8 cellular contexts compared by ENCODE assay signal in the genomic region with DNA sequence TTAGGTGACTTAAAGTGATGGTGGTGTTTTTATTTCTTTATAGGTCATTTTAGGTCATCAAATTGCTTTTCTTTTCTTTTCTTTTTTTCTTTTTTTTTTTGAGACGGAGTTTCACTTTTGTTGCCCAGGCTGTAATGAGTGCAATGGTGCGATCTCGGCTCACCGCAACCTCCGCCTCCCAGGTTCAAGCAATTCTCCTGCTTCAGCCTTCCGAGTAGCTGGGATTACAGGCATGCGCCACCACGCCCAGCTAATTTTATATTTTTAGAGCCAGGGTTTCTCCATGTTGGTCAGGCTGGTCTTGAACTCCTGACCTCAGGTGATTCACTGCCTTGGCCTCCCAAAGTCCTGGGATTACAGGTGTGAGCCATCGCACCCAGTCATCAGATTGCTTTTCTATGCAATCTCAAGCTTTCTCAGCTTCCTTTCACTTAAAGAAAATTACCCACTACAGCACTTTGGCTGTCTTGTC. TPM values are rescaled to one million over a fixed set of nuclear protein-coding genes. Genes with fewer than 3 reads are reported as not detected.
DNase-seq lines count a peak whose midpoint lies in the region; ATAC-seq and TF ChIP-seq lines count a peak whose summit lies in the region.
"Not testable (repeated sequence)": the region's sequence is repeated elsewhere in the genome, so short reads cannot be mapped to it uniquely, and the experiment has no call there.

No MANE protein-coding gene starts in this region.

- not testable (repeated sequence) for ATAC-seq in PC-3
- peak; percentile 52 for ATAC-seq in activated CD4-positive, alpha-beta T cell treated with anti-CD3 and anti-CD28 coated beads for 36 hours
- ATAC-seq in effector memory CD8-positive, alpha-beta T cell (replicated peaks) = peak; percentile 57

- CTCF ChIA-PET in PC-3 (lab: Charles Lee) = not testable (repeated sequence)
- CTCF ChIA-PET in activated CD4-positive, alpha-beta T cell treated with anti-CD3 and anti-CD28 coated beads for 36 hours (lab: Charles Lee) = interaction anchor here (1.2 to 4.1 kb wide), 2 partner anchors 11 to 21 kb away, joined by 3 to 14 read pairs; no protein-coding TSS in a partner anchor

- H3K79me2 ChIP-seq in PC-3 (ENCODE audit: low read length) = peaks cover 100% of the 10 kb centered on the region

- H3K4me2 ChIP-seq in PC-3 (ENCODE audit: low read length) = not testable (repeated sequence)

- not testable (repeated sequence) for H3K4me3 ChIP-seq in PC-3 (ENCODE audit: low read length)

- DNase-seq in A172 (ENCODE audit: low spot score) (peak; percentile 53), ELR (ENCODE audit: low read depth) (peak; percentile 79), PC-3 (peak; percentile 31), kidney tubule cell (ENCODE audit: low spot score) (peak; percentile 77)
- peak; percentile 49 for DNase-seq in activated CD4-positive, alpha-beta T cell treated with anti-CD3 and anti-CD28 coated beads for 36 hours
- DNase-seq in effector memory CD8-positive, alpha-beta T cell; osteocyte (ENCODE audit: extremely low spot score, unreplicated experiment): not testable (repeated sequence)

- not testable (repeated sequence) for H3K4me3 Mint-ChIP-seq in activated CD4-positive, alpha-beta T cell treated with anti-CD3 and anti-CD28 coated beads for 36 hours; osteocyte (ENCODE audit: unreplicated experiment)
- H3K4me3 Mint-ChIP-seq in activated naive CD4-positive, alpha-beta T cell treated with anti-CD3 and anti-CD28 coated beads, Interleukin-2, amount 50 U/mL, for 24 hours = peak overlapping the region; percentile 30
- H3K4me3 Mint-ChIP-seq in effector memory CD8-positive, alpha-beta T cell = peak overlapping the region; percentile 40 to 83

- H3K9ac ChIP-seq in PC-3 (ENCODE audit: low read length) = not testable (repeated sequence)

- peak overlapping the region; percentile 70 for H3K27ac Mint-ChIP-seq in activated CD4-positive, alpha-beta T cell treated with anti-CD3 and anti-CD28 coated beads for 36 hours
- H3K27ac Mint-ChIP-seq in activated naive CD4-positive, alpha-beta T cell treated with anti-CD3 and anti-CD28 coated beads, Interleukin-2, amount 50 U/mL, for 24 hours = peak overlapping the region; percentile 68
- peak overlapping the region; percentile 86 to 89 for H3K27ac Mint-ChIP-seq in effector memory CD8-positive, alpha-beta T cell
- H3K27ac Mint-ChIP-seq in osteocyte (ENCODE audit: unreplicated experiment) = peak overlapping the region; percentile 14

- POLR2A ChIA-PET in PC-3 (lab: Charles Lee; ENCODE audit: unreplicated experiment) = not testable (repeated sequence)
- POLR2A ChIA-PET in activated CD4-positive, alpha-beta T cell treated with anti-CD3 and anti-CD28 coated beads for 36 hours (lab: Charles Lee) = interaction anchor here (0.5 to 1.0 kb wide), 5 partner anchors 11 to 400 kb away, joined by 3 to 6 read pairs (median 3); no protein-coding TSS in a partner anchor

- peaks cover 91% of the 10 kb centered on the region for H4K20me1 ChIP-seq in PC-3 (ENCODE audit: low read length)

- H3K4me1 ChIP-seq in PC-3 (ENCODE audit: insufficient read depth, low read length) = peaks cover 12% of the 10 kb centered on the region; the same call in 1 of the 2 replicates

- not testable (repeated sequence) for TF ChIP-seq CTCF in PC-3 (conservative IDR thresholded peaks at IDR 0.05; ENCODE audit: low read depth, low read length); osteocyte (IDR thresholded peaks at IDR 0.05)

- intact Hi-C loops in PC-3 (cut with micrococcal nuclease); activated CD4-positive, alpha-beta T cell treated with anti-CD3 and anti-CD28 coated beads for 36 hours (cut with DNase I, micrococcal nuclease): not testable (repeated sequence)

- H3K27me3 Mint-ChIP-seq in activated CD4-positive, alpha-beta T cell treated with anti-CD3 and anti-CD28 coated beads for 36 hours; activated naive CD4-positive, alpha-beta T cell treated with anti-CD3 and anti-CD28 coated beads, Interleukin-2, amount 50 U/mL, for 24 hours; effector memory CD8-positive, alpha-beta T cell; osteocyte (ENCODE audit: unreplicated experiment): not testable (repeated sequence)

- not testable (repeated sequence) for H3K9me3 ChIP-seq in PC-3 (ENCODE audit: low read length)

- peaks cover 26% of the 10 kb centered on the region for H3K36me3 ChIP-seq in PC-3 (ENCODE audit: low read depth, low read length)

- H3F3A ChIP-seq in PC-3 (ENCODE audit: low read length, unreplicated experiment) = not testable (repeated sequence)

- not testable (repeated sequence) for H3K27me3 ChIP-seq in PC-3 (ENCODE audit: low read length)

- H3K4me1 Mint-ChIP-seq in activated CD4-positive, alpha-beta T cell treated with anti-CD3 and anti-CD28 coated beads for 36 hours = peaks cover 76% of the 10 kb centered on the region
- peaks cover 84% of the 10 kb centered on the region for H3K4me1 Mint-ChIP-seq in activated naive CD4-positive, alpha-beta T cell treated with anti-CD3 and anti-CD28 coated beads, Interleukin-2, amount 50 U/mL, for 24 hours
- H3K4me1 Mint-ChIP-seq in effector memory CD8-positive, alpha-beta T cell (ENCODE audit: low read depth in 2 of 2) = peaks cover 44 to 75% of the 10 kb centered on the region in 2 donors
- H3K4me1 Mint-ChIP-seq in osteocyte (ENCODE audit: unreplicated experiment) = peaks cover 54% of the 10 kb centered on the region

- not testable (repeated sequence) for BruUV-seq in PC-3 (replicated peaks; lab: Mats Ljungman, UMichigan)

- not testable (repeated sequence) for H2AFZ ChIP-seq in PC-3 (ENCODE audit: low read length)

- H3K27ac ChIP-seq in PC-3 (ENCODE audit: low read length) = not testable (repeated sequence)

- not testable (repeated sequence) for H3K9me2 ChIP-seq in PC-3 (replicated peaks; ENCODE audit: low read length)

- peaks cover 36% of the 10 kb centered on the region for H3K36me3 Mint-ChIP-seq in activated CD4-positive, alpha-beta T cell treated with anti-CD3 and anti-CD28 coated beads for 36 hours (ENCODE audit: low read depth)
- not testable (repeated sequence) for H3K36me3 Mint-ChIP-seq in activated naive CD4-positive, alpha-beta T cell treated with anti-CD3 and anti-CD28 coated beads, Interleukin-2, amount 50 U/mL, for 24 hours; osteocyte (ENCODE audit: unreplicated experiment)
- peaks cover 57% of the 10 kb centered on the region for H3K36me3 Mint-ChIP-seq in effector memory CD8-positive, alpha-beta T cell (ENCODE audit: insufficient read depth)

- H3K9me3 Mint-ChIP-seq in activated CD4-positive, alpha-beta T cell treated with anti-CD3 and anti-CD28 coated beads for 36 hours (ENCODE audit: low read depth); activated naive CD4-positive, alpha-beta T cell treated with anti-CD3 and anti-CD28 coated beads, Interleukin-2, amount 50 U/mL, for 24 hours; effector memory CD8-positive, alpha-beta T cell; osteocyte (ENCODE audit: unreplicated experiment): not testable (repeated sequence)

RNA-seq across cellular contexts. Expression of gene MATR3, which starts 17.2 kb away (rescaled TPM):
- total RNA-seq in A172 (2014; rRNA removed; shearing (Covaris generic)) = 333 and 368 TPM in 2 replicates
- total RNA-seq in PC-3 (2014; rRNA removed) (139 and 162 TPM in 2 replicates), osteocyte (216 and 218 TPM in 2 replicates)
- total RNA-seq in activated CD4-positive, alpha-beta T cell treated with anti-CD3 and anti-CD28 coated beads for 36 hours = 100 to 1,000 TPM; 113 to 133 TPM

RNA-seq across cellular contexts. Expression of gene PAIP2, which starts 30.9 kb away (rescaled TPM):
- 88.1 and 89.9 TPM in 2 replicates for total RNA-seq in A172 (2014; rRNA removed; shearing (Covaris generic))
- 35.1 and 39.3 TPM in 2 replicates for total RNA-seq in PC-3 (2014; rRNA removed)
- 100 to 1,000 TPM; 101 to 126 TPM for total RNA-seq in activated CD4-positive, alpha-beta T cell treated with anti-CD3 and anti-CD28 coated beads for 36 hours
- total RNA-seq in osteocyte = 66.7 and 71.8 TPM in 2 replicates

Comparison
In these comparisons a context has a peak if more than half of its experiments do, and no peak if none do; other contexts are left out.
1. H3K27ac Mint-ChIP-seq: peak in every context shown above with its lines; median percentile 88 in effector memory CD8-positive, alpha-beta T cell; 70 in activated CD4-positive, alpha-beta T cell treated with anti-CD3 and anti-CD28 coated beads for 36 hours; 68 in activated naive CD4-positive, alpha-beta T cell treated with anti-CD3 and anti-CD28 coated beads, Interleukin-2, amount 50 U/mL, for 24 hours; 14 in osteocyte.